17 cellular contexts compared by ENCODE assay signal in genomic region chr1:116497660-116498059, GRCh38.
DNase-seq lines count a peak whose midpoint lies in the region; ATAC-seq and TF ChIP-seq lines count a peak whose summit lies in the region.
"Had no signal": no experiment of that assay in that cellular context is flagged by ENCODE, and none has a peak within 500 bp of the region (broad histone marks: within the 10 kb centered on the region; RNA-seq: fewer than 3 reads in every experiment).

No MANE protein-coding gene starts in this region.

- H3F3A ChIP-seq in Loucy (ENCODE audit: low read depth) = no peaks in the 10 kb centered on the region

- H3K9ac ChIP-seq in Loucy (ENCODE audit: low read depth, low read length, poor library complexity, severe bottlenecking) (peak overlapping the region; percentile 18), mesenchymal stem cell (ENCODE audit: low read length) (peak overlapping the region; percentile 36)

- no peaks in the 10 kb centered on the region for H3K36me3 Mint-ChIP-seq in nephron progenitor cell (ENCODE audit: low read depth)

- no peak for ATAC-seq in GM19467 (IDR thresholded peaks at IDR 0.05; ENCODE audit: unreplicated experiment)
- ATAC-seq: left cardiac atrium, Panc1 had no signal

- BruUV-seq in A673 (replicated peaks; lab: Mats Ljungman, UMichigan) = no TSS peak

- H3K27me3 ChIP-seq in A673 (replicated peaks; ENCODE audit: insufficient read depth, low read depth, low read length, poor library complexity) (no peaks in the 10 kb centered on the region), Loucy (ENCODE audit: insufficient read depth, low read length, poor library complexity, severe bottlenecking) (no peaks in the 10 kb centered on the region), brain microvascular endothelial cell (replicated peaks) (no peaks in the 10 kb centered on the region), mesenchymal stem cell (ENCODE audit: control insufficient read depth in 1 of 2, insufficient read depth in 1 of 2, low read length in 2 of 2) (no peaks in the 10 kb centered on the region)
- H3K27me3 ChIP-seq: transverse colon had no signal

- H2BK120ac ChIP-seq in mesenchymal stem cell (ENCODE audit: low read depth, low read length) = no peak overlapping the region

- peak overlapping the region; percentile 44 for H2BK15ac ChIP-seq in mesenchymal stem cell (ENCODE audit: low read depth, poor library complexity, severe bottlenecking)

- H2BK12ac ChIP-seq in mesenchymal stem cell (ENCODE audit: low read length in 2 of 2) = no peak overlapping the region

- no peak overlapping the region for H2AK5ac ChIP-seq in mesenchymal stem cell (ENCODE audit: low read length, severe bottlenecking)

- in situ Hi-C loops in brain microvascular endothelial cell (cut with HindIII; ENCODE audit: low pct_ligation_motif_present, low sequenced_read_pairs) = loop anchor here (25.0 kb wide), 2 partner anchors 110 to 335 kb away; no protein-coding TSS in a partner anchor

- no peak overlapping the region for H3K4me3 Mint-ChIP-seq in nephron progenitor cell
- H3K4me3 Mint-ChIP-seq: activated T-helper 1 cell treated with anti-CD3 and anti-CD28 coated beads, Interleukin-12 subunit alpha, Interleukin-12 subunit beta, Interleukin-2, Interleukin-4 antibody, amounts not matched to agents 30 ng/mL and 10 ng/mL and 1 ng/mL, durations not matched to agents 14 hours and 24 hours and 36 hours had no signal

- peak overlapping the region; percentile 75 for H3K27ac ChIP-seq in A673 (ENCODE audit: low read depth, low read length, poor library complexity, severe bottlenecking)
- H3K27ac ChIP-seq in brain microvascular endothelial cell = peak overlapping the region; percentile 52
- H3K27ac ChIP-seq in mesenchymal stem cell (ENCODE audit: low read length, poor library complexity, severe bottlenecking) = no peak overlapping the region
- H3K27ac ChIP-seq: transverse colon had no signal

- H3K9me2 ChIP-seq in Loucy (replicated peaks; ENCODE audit: low read depth, low read length) = no peaks in the 10 kb centered on the region

- no peak overlapping the region for H3K18ac ChIP-seq in mesenchymal stem cell (ENCODE audit: low read depth in 1 of 2, low read length in 2 of 2)

- POLR2A ChIA-PET in A673 (lab: Charles Lee; ENCODE audit: low non-redundant PET) = interaction anchor here (0.6 kb wide), 1 partner anchor 137 kb away, joined by 3 read pairs; no protein-coding TSS in a partner anchor

- TF ChIP-seq CTCF in A673 (conservative IDR thresholded peaks at IDR 0.05; ENCODE audit: low read depth, low read length) = no peak
- no peak for TF ChIP-seq CTCF in Loucy (conservative IDR thresholded peaks at IDR 0.05; ENCODE audit: low read length)
- TF ChIP-seq CTCF in brain microvascular endothelial cell (IDR thresholded peaks at IDR 0.05; ENCODE audit: low read depth, low read length, missing control alignments) = no peak
- TF ChIP-seq CTCF in nephron progenitor cell (IDR thresholded peaks at IDR 0.05) = no peak

- no peak overlapping the region for H3K4me2 ChIP-seq in Loucy (ENCODE audit: low read depth, low read length, poor library complexity, severe bottlenecking)
- no peak overlapping the region for H3K4me2 ChIP-seq in mesenchymal stem cell (ENCODE audit: low read length, poor library complexity, severe bottlenecking)

- no peaks in the 10 kb centered on the region for H4K20me1 ChIP-seq in Loucy (ENCODE audit: insufficient read depth, low read length, poor library complexity, severe bottlenecking)

- H3K4me1 ChIP-seq in A673 (ENCODE audit: insufficient read depth, low read length, poor library complexity, severe bottlenecking) (peaks cover 41% of the 10 kb centered on the region), Loucy (ENCODE audit: insufficient read depth, low read length, poor library complexity, severe bottlenecking) (peaks cover 29% of the 10 kb centered on the region), mesenchymal stem cell (ENCODE audit: control insufficient read depth, insufficient read depth, low read depth, low read length) (peaks cover 13% of the 10 kb centered on the region)

- CTCF ChIA-PET in A673 (lab: Charles Lee) = interaction anchor here (1.2 to 2.2 kb wide), 3 partner anchors 12 to 358 kb away, joined by 4 to 24 read pairs (median 9); no protein-coding TSS in a partner anchor

- H3K4me3 ChIP-seq in A673 (ENCODE audit: low read depth, low read length, poor library complexity, severe bottlenecking) (no peak overlapping the region), Loucy (ENCODE audit: low read length, poor library complexity, severe bottlenecking) (no peak overlapping the region), brain microvascular endothelial cell (ENCODE audit: low read depth, low read length) (no peak overlapping the region), mesenchymal stem cell (ENCODE audit: insufficient read depth in 1 of 2, low read depth in 1 of 2, low read length in 2 of 2) (no peak overlapping the region)
- H3K4me3 ChIP-seq: transverse colon had no signal

- no peak overlapping the region for H4K8ac ChIP-seq in mesenchymal stem cell (ENCODE audit: low read length)

- H3K79me1 ChIP-seq in mesenchymal stem cell (replicated peaks; ENCODE audit: low read length, poor library complexity, severe bottlenecking) = no peaks in the 10 kb centered on the region

- no peak overlapping the region for H3K14ac ChIP-seq in mesenchymal stem cell (ENCODE audit: low read length in 2 of 2)

- no peaks in the 10 kb centered on the region for H3K79me2 ChIP-seq in Loucy (ENCODE audit: insufficient read depth, low read length)

- intact Hi-C loops in A673 (cut with micrococcal nuclease; ENCODE audit: unreplicated experiment) = loop anchor here (5.0 kb wide), 2 partner anchors 690 to 890 kb away; no protein-coding TSS in a partner anchor

- 65% methylated on average over 4 of the region's 4 CpGs for whole genome bisulfite sequencing in mesenchymal stem cell

- peak overlapping the region in 1 of 2 experiments; percentile 9 for H3K4ac ChIP-seq in mesenchymal stem cell (ENCODE audit: low read depth in 1 of 2, low read length in 2 of 2)

- no peak overlapping the region for H4K91ac ChIP-seq in mesenchymal stem cell (ENCODE audit: low read length)

- H3K27ac Mint-ChIP-seq in nephron progenitor cell = no peak overlapping the region
- H3K27ac Mint-ChIP-seq: activated T-helper 1 cell treated with anti-CD3 and anti-CD28 coated beads, Interleukin-12 subunit alpha, Interleukin-12 subunit beta, Interleukin-2, Interleukin-4 antibody, amounts not matched to agents 30 ng/mL and 10 ng/mL and 1 ng/mL, durations not matched to agents 14 hours and 24 hours and 36 hours had no signal

- peaks cover 39% of the 10 kb centered on the region for H3K4me1 Mint-ChIP-seq in nephron progenitor cell

- H2BK5ac ChIP-seq in mesenchymal stem cell (ENCODE audit: low read depth, low read length, poor library complexity, severe bottlenecking) = no peak overlapping the region

- H3K9me3 ChIP-seq in A673 (ENCODE audit: low read depth, low read length, poor library complexity, severe bottlenecking) (no peaks in the 10 kb centered on the region), Loucy (ENCODE audit: insufficient read depth, low read depth, low read length) (no peaks in the 10 kb centered on the region), mesenchymal stem cell (ENCODE audit: control insufficient read depth, low read length) (no peaks in the 10 kb centered on the region)
- H3K9me3 ChIP-seq: transverse colon had no signal

- H3K23ac ChIP-seq in mesenchymal stem cell (ENCODE audit: low read length in 2 of 2) = no peak overlapping the region

- H2AFZ ChIP-seq in Loucy (ENCODE audit: low read length) (no peak overlapping the region), mesenchymal stem cell (ENCODE audit: low read depth, low read length) (no peak overlapping the region)

- H3K27me3 Mint-ChIP-seq in nephron progenitor cell (ENCODE audit: low read depth, poor library complexity) = peaks cover 4% of the 10 kb centered on the region

- no peak for DNase-seq in A673 (ENCODE audit: low spot score)
- DNase-seq in brain microvascular endothelial cell = peak; percentile 75
- DNase-seq in mesenchymal stem cell = peak; percentile 70
- DNase-seq in nephron progenitor cell = no peak
- no peak for DNase-seq in NCI-H524 treated with DMSO at 0.1 percent for 48 hours (lab: John Stamatoyannopoulos, UW)
- DNase-seq in NOMO-1 (lab: John Stamatoyannopoulos, UW; ENCODE audit: unreplicated experiment in 2 of 2) = no peak
- DNase-seq: activated CD4-positive, alpha-beta T cell treated with anti-CD3 and anti-CD28 coated beads, Interleukin-2, amount 50 U/mL, for 1 hour; left cardiac atrium; NCI-H1048; NCI-H2227 treated with DMSO at 0.1 percent for 48 hours; nucleus accumbens; T-helper 9 cell; transverse colon had no signal

- H3K9me3 Mint-ChIP-seq in nephron progenitor cell = no peaks in the 10 kb centered on the region
- H3K9me3 Mint-ChIP-seq: activated T-helper 1 cell treated with anti-CD3 and anti-CD28 coated beads, Interleukin-12 subunit alpha, Interleukin-12 subunit beta, Interleukin-2, Interleukin-4 antibody, amounts not matched to agents 30 ng/mL and 10 ng/mL and 1 ng/mL, durations not matched to agents 14 hours and 24 hours and 36 hours had no signal

- no peaks in the 10 kb centered on the region for H3K36me3 ChIP-seq in A673 (ENCODE audit: insufficient read depth, low read length, poor library complexity, severe bottlenecking)
- H3K36me3 ChIP-seq in Loucy (ENCODE audit: insufficient read depth, low read length) = no peaks in the 10 kb centered on the region
- H3K36me3 ChIP-seq in brain microvascular endothelial cell (replicated peaks) = no peaks in the 10 kb centered on the region
- no peaks in the 10 kb centered on the region for H3K36me3 ChIP-seq in mesenchymal stem cell (ENCODE audit: control insufficient read depth in 1 of 2, insufficient read depth in 2 of 2, low read depth in 1 of 2, low read length in 2 of 2)
- H3K36me3 ChIP-seq: transverse colon had no signal

Comparison
In these comparisons a context has a peak if more than half of its experiments do, and no peak if none do; other contexts are left out.
1. DNase-seq: peak in brain microvascular endothelial cell (single experiment) and mesenchymal stem cell (single experiment); none in A673 (single experiment), nephron progenitor cell (single experiment), NCI-H524 treated with DMSO at 0.1 percent for 48 hours (single experiment) and NOMO-1 (0 of 2).